Comparison of ENCODE assay signal across 37 cellular contexts in genomic region chr1:242016518-242016917, GRCh38. TPM values are rescaled to one million over a fixed set of nuclear protein-coding genes. Genes with fewer than 3 reads are reported as not detected.
"Had no signal": no experiment of that assay in that cellular context is flagged by ENCODE, and none has a peak within 500 bp of the region (broad histone marks: within the 10 kb centered on the region; RNA-seq: fewer than 3 reads in every experiment).

No MANE protein-coding gene starts in this region.

- H3K4me3 ChIP-seq: esophagus squamous epithelium, heart left ventricle, hepatocyte, left lung, mucosa of descending colon, sigmoid colon, skin epidermis, spleen, testis, tibial artery had no signal

- H3K27me3 Mint-ChIP-seq: naive B cell; stimulated activated memory B cell treated with anti-CD40 and anti-IgM and Interleukin-4, amounts not matched to agents 10 μg/mL and 1 μg/mL and 100 μg/mL, for 72 hours had no signal

- H3K4me3 Mint-ChIP-seq: effector memory CD8-positive, alpha-beta T cell; mesothelial cell of epicardium; naive B cell; natural killer cell treated with Interleukin-12 subunit alpha and Interleukin-12 subunit beta and Interleukin-15 and Interleukin-18, amount 100 ng/mL, for 72 hours; neural crest cell; stimulated activated memory B cell treated with anti-CD40 and anti-IgM and Interleukin-4, amounts not matched to agents 10 μg/mL and 1 μg/mL and 100 μg/mL, for 72 hours; type B pancreatic cell had no signal

- H3K4me1 Mint-ChIP-seq: naive B cell; stimulated activated memory B cell treated with anti-CD40 and anti-IgM and Interleukin-4, amounts not matched to agents 10 μg/mL and 1 μg/mL and 100 μg/mL, for 72 hours had no signal

- H2AFZ ChIP-seq: hepatocyte, parathyroid adenoma had no signal

- H3K27me3 ChIP-seq: esophagus squamous epithelium, heart left ventricle, hepatocyte, left lung, neutrophil, sigmoid colon, spleen, testis, tibial artery had no signal

- H3K9me3 Mint-ChIP-seq: effector memory CD8-positive, alpha-beta T cell; mesothelial cell of epicardium; naive B cell; natural killer cell treated with Interleukin-12 subunit alpha and Interleukin-12 subunit beta and Interleukin-15 and Interleukin-18, amount 100 ng/mL, for 72 hours; neural crest cell; stimulated activated memory B cell treated with anti-CD40 and anti-IgM and Interleukin-4, amounts not matched to agents 10 μg/mL and 1 μg/mL and 100 μg/mL, for 72 hours; type B pancreatic cell had no signal

- H3K9me3 ChIP-seq: esophagus squamous epithelium, left lung, mucosa of descending colon, neutrophil, sigmoid colon, spleen, testis, tibial artery had no signal

- H3K36me3 ChIP-seq: esophagus squamous epithelium, heart left ventricle, left lung, neutrophil, sigmoid colon, spleen, tibial artery had no signal

- ATAC-seq: effector memory CD8-positive, alpha-beta T cell; heart left ventricle; left cardiac atrium; left lung; mucosa of descending colon; natural killer cell treated with Interleukin-12 subunit alpha and Interleukin-12 subunit beta and Interleukin-15 and Interleukin-18, amount 100 ng/mL, for 72 hours; stimulated activated memory B cell treated with anti-CD40 and anti-IgM and Interleukin-4, amounts not matched to agents 10 μg/mL and 1 μg/mL and 100 μg/mL, for 72 hours; stimulated activated naive CD8-positive, alpha-beta T cell treated with anti-CD3 and anti-CD28 coated beads, Interleukin-15, Interleukin-2, amounts not matched to agents 100 U/mL and 50 U/mL, for 24 hours had no signal

- DNase-seq: cortex of kidney; effector memory CD8-positive, alpha-beta T cell; erythroblast; esophagus squamous epithelium; foreskin melanocyte; heart left ventricle; left cardiac atrium; left lung; mesenchymal stem cell; mucosa of descending colon; naive B cell; sigmoid colon; spleen; stimulated activated CD4-positive, alpha-beta T cell treated with anti-CD3 and anti-CD28 coated beads, Interleukin-4, amount 100 ng/mL, for 4 hours; stimulated activated naive CD8-positive, alpha-beta T cell treated with anti-CD3 and anti-CD28 coated beads, Interleukin-15, Interleukin-2, amounts not matched to agents 100 U/mL and 50 U/mL, for 24 hours; substantia nigra; testis; tibial artery had no signal

- H3K9ac ChIP-seq: parathyroid adenoma had no signal

- H3K4me1 ChIP-seq: esophagus squamous epithelium, heart left ventricle, left lung, parathyroid adenoma, sigmoid colon, testis, tibial artery had no signal

- H3K4me2 ChIP-seq: hepatocyte had no signal

- H3K79me2 ChIP-seq: hepatocyte, parathyroid adenoma had no signal

- H3K36me3 Mint-ChIP-seq: mesothelial cell of epicardium; naive B cell; natural killer cell treated with Interleukin-12 subunit alpha and Interleukin-12 subunit beta and Interleukin-15 and Interleukin-18, amount 100 ng/mL, for 72 hours; stimulated activated memory B cell treated with anti-CD40 and anti-IgM and Interleukin-4, amounts not matched to agents 10 μg/mL and 1 μg/mL and 100 μg/mL, for 72 hours; type B pancreatic cell had no signal

- FAIRE-seq: endometrium, islet of Langerhans had no signal

- H3K27ac ChIP-seq: heart left ventricle, hepatocyte, left lung, neutrophil, parathyroid adenoma, sigmoid colon, skin epidermis, spleen, testis, tibial artery had no signal

RNA-seq across cellular contexts. Expression of gene MAP1LC3C, which starts 17.6 kb away (rescaled TPM):
- total RNA-seq: glomerular endothelial cell; kidney epithelial cell; natural killer cell treated with Interleukin-12 subunit alpha and Interleukin-12 subunit beta and Interleukin-15 and Interleukin-18, amount 100 ng/mL, for 72 hours; progenitor cell of endocrine pancreas had no signal

RNA-seq across cellular contexts. Expression of gene BECN2, which starts 59.0 kb away (rescaled TPM):
- total RNA-seq: dermis microvascular lymphatic vessel endothelial cell; esophagus squamous epithelium; glomerular endothelial cell; heart left ventricle; hepatocyte; kidney epithelial cell; left cardiac atrium; left lung; lower leg skin; lung microvascular endothelial cell; mesothelial cell of epicardium; mucosa of descending colon; natural killer cell treated with Interleukin-12 subunit alpha and Interleukin-12 subunit beta and Interleukin-15 and Interleukin-18, amount 100 ng/mL, for 72 hours; neural crest cell; osteoblast; progenitor cell of endocrine pancreas; sigmoid colon; spleen; testis; urinary bladder had no signal
- polyA plus RNA-seq: heart left ventricle, hepatocyte, sigmoid colon, spleen, urinary bladder had no signal
